In genomic region chr22:20919718-20920117, GRCh38 we compare ENCODE assay signal across 8 cellular contexts. TPM values are rescaled to one million over a fixed set of nuclear protein-coding genes. Genes with fewer than 3 reads are reported as not detected.
A peak's percentile ranks its signal among the peaks of the same experiment; 100 is the strongest.
DNase-seq lines count a peak whose midpoint lies in the region; ATAC-seq and TF ChIP-seq lines count a peak whose summit lies in the region.

No MANE protein-coding gene starts in this region.

- POLR2A ChIA-PET in CD8-positive, alpha-beta memory T cell (lab: Charles Lee) = no interaction called here

- 42% methylated on average over 1 of the region's 4 CpGs; no CpG with 5 or more reads in 1 of the 2 experiments for WGBS in endodermal cell (ENCODE audit: insufficient coverage in 1 of 2, insufficient read length in 1 of 2), 2 experiments

- DNase-seq in CD8-positive, alpha-beta memory T cell = no peak
- DNase-seq in endodermal cell = no peak
- DNase-seq in osteoblast (ENCODE audit: insufficient read length, low spot score, missing footprints) = no peak
- DNase-seq in NOMO-1 treated with DMSO at 0.1 percent for 48 hours (lab: John Stamatoyannopoulos, UW; ENCODE audit: unreplicated experiment) = no peak
- DNase-seq in GM10266 (ENCODE audit: extremely low spot score) = no peak

- peaks cover 18% of the 10 kb centered on the region for H3K36me3 ChIP-seq in CD8-positive, alpha-beta memory T cell (ENCODE audit: insufficient read depth, low read length)
- H3K36me3 ChIP-seq in OCI-LY1 (ENCODE audit: insufficient read depth, low read length) = peaks cover 12% of the 10 kb centered on the region; the same call in 1 of the 2 replicates
- H3K36me3 ChIP-seq in endodermal cell (ENCODE audit: control insufficient read depth, insufficient read depth, low read length) = peaks cover 13% of the 10 kb centered on the region
- H3K36me3 ChIP-seq in osteoblast (ENCODE audit: insufficient read depth, low read length) = no peaks in the 10 kb centered on the region

- peak overlapping the region; percentile 87 for H3K4me2 ChIP-seq in OCI-LY1 (ENCODE audit: low read length)
- peak overlapping the region; percentile 98 for H3K4me2 ChIP-seq in osteoblast (ENCODE audit: insufficient read depth, low read length)

- peak overlapping the region in 6 of 8 donors; percentile 50 to 97 (median 88) for H3K27ac Mint-ChIP-seq in CD8-positive, alpha-beta memory T cell
- H3K27ac Mint-ChIP-seq in endodermal cell = peak overlapping the region; percentile 98

- H3K9me3 Mint-ChIP-seq in CD8-positive, alpha-beta memory T cell = no peaks in the 10 kb centered on the region
- no peaks in the 10 kb centered on the region for H3K9me3 Mint-ChIP-seq in endodermal cell

- H3K79me2 ChIP-seq in OCI-LY1 (ENCODE audit: insufficient read depth, low read length) = peaks cover 71% of the 10 kb centered on the region
- H3K79me2 ChIP-seq in osteoblast (ENCODE audit: insufficient read depth, low read length) = peaks cover 74% of the 10 kb centered on the region

- CTCF ChIA-PET in CD8-positive, alpha-beta memory T cell (lab: Charles Lee) = no interaction called here

- peaks cover 62% of the 10 kb centered on the region for H3K4me1 ChIP-seq in CD8-positive, alpha-beta memory T cell (ENCODE audit: insufficient read depth, low read length)
- peaks cover 54% of the 10 kb centered on the region for H3K4me1 ChIP-seq in OCI-LY1 (ENCODE audit: insufficient read depth, low read length, severe bottlenecking)
- no peaks in the 10 kb centered on the region for H3K4me1 ChIP-seq in endodermal cell (ENCODE audit: control insufficient read depth, insufficient read depth, low read length)
- H3K4me1 ChIP-seq in osteoblast (ENCODE audit: insufficient read depth, low read length) = peaks cover 28% of the 10 kb centered on the region

- no peaks in the 10 kb centered on the region for H3K27me3 ChIP-seq in CD8-positive, alpha-beta memory T cell (ENCODE audit: insufficient read depth, low read length, poor library complexity, severe bottlenecking)
- no peaks in the 10 kb centered on the region for H3K27me3 ChIP-seq in OCI-LY1 (ENCODE audit: insufficient read depth, low read length)
- no peaks in the 10 kb centered on the region for H3K27me3 ChIP-seq in endodermal cell (ENCODE audit: control insufficient read depth, insufficient read depth, low read length, poor library complexity, severe bottlenecking)
- no peaks in the 10 kb centered on the region for H3K27me3 ChIP-seq in osteoblast (ENCODE audit: insufficient read depth, low read length)

- H3K9ac ChIP-seq in OCI-LY1 (ENCODE audit: low read length) = peak overlapping the region; percentile 93
- peak overlapping the region; percentile 83 for H3K9ac ChIP-seq in endodermal cell (ENCODE audit: extremely low read depth, low read length, poor library complexity, severe bottlenecking)

- no peaks in the 10 kb centered on the region for H3K27me3 Mint-ChIP-seq in CD8-positive, alpha-beta memory T cell
- H3K27me3 Mint-ChIP-seq in endodermal cell (ENCODE audit: insufficient read depth) = no peaks in the 10 kb centered on the region

- no peaks in the 10 kb centered on the region for H3F3A ChIP-seq in OCI-LY1 (ENCODE audit: insufficient read depth, low read length)

- H2AFZ ChIP-seq in OCI-LY1 (ENCODE audit: low read length) (no peak overlapping the region), osteoblast (ENCODE audit: low read length) (no peak overlapping the region)

- H3K4me1 Mint-ChIP-seq in CD8-positive, alpha-beta memory T cell = peaks cover 41 to 63% (median 61%) of the 10 kb centered on the region in 3 donors
- peaks cover 25% of the 10 kb centered on the region for H3K4me1 Mint-ChIP-seq in endodermal cell

- TF ChIP-seq CTCF in OCI-LY1 (IDR thresholded peaks at IDR 0.05; ENCODE audit: low read length) (no peak), endodermal cell (conservative IDR thresholded peaks at IDR 0.05) (no peak), osteoblast (IDR thresholded peaks at IDR 0.05; ENCODE audit: extremely low read depth, low read depth, low read length) (no peak), GM10266 (IDR thresholded peaks at IDR 0.05; ENCODE audit: control insufficient read depth, insufficient read depth, low read depth, missing control alignments) (no peak)

- H3K4me3 Mint-ChIP-seq in CD8-positive, alpha-beta memory T cell = peak overlapping the region; percentile 84 to 99 (median 99)
- peak overlapping the region; percentile 100 for H3K4me3 Mint-ChIP-seq in endodermal cell

- peaks cover 0 to 35% (median 3%) of the 10 kb centered on the region in 3 donors for H3K36me3 Mint-ChIP-seq in CD8-positive, alpha-beta memory T cell
- peaks cover 15% of the 10 kb centered on the region for H3K36me3 Mint-ChIP-seq in endodermal cell (ENCODE audit: low read depth)

- H4K20me1 ChIP-seq in OCI-LY1 (ENCODE audit: insufficient read depth, low read length) (peaks cover 6% of the 10 kb centered on the region; the same call in 1 of the 2 replicates), osteoblast (ENCODE audit: insufficient read depth, low read length) (peaks cover 47% of the 10 kb centered on the region)

- peak overlapping the region; percentile 55 for H3K4me3 ChIP-seq in CD8-positive, alpha-beta memory T cell (ENCODE audit: low read length)
- H3K4me3 ChIP-seq in OCI-LY1 (ENCODE audit: low read depth, low read length, poor library complexity, severe bottlenecking) (peak overlapping the region; percentile 93), endodermal cell (ENCODE audit: low read length) (peak overlapping the region; percentile 91), osteoblast (ENCODE audit: insufficient read depth, low read length) (peak overlapping the region; percentile 83)

- H3K9me2 ChIP-seq in OCI-LY1 (ENCODE audit: low read depth, low read length) = no peaks in the 10 kb centered on the region

- ATAC-seq in HG03045 (IDR thresholded peaks at IDR 0.05; ENCODE audit: unreplicated experiment) (no peak), HG02885 (IDR thresholded peaks at IDR 0.05; ENCODE audit: poor library complexity, unreplicated experiment) (no peak)

- no peaks in the 10 kb centered on the region for H3K9me3 ChIP-seq in CD8-positive, alpha-beta memory T cell (ENCODE audit: low read length)
- H3K9me3 ChIP-seq in OCI-LY1 (ENCODE audit: low read length) = no peaks in the 10 kb centered on the region
- H3K9me3 ChIP-seq in endodermal cell (ENCODE audit: control insufficient read depth, low read length) = no peaks in the 10 kb centered on the region
- H3K9me3 ChIP-seq in osteoblast (ENCODE audit: low read depth, low read length) = no peaks in the 10 kb centered on the region

- peak overlapping the region; percentile 99 for H3K27ac ChIP-seq in CD8-positive, alpha-beta memory T cell (ENCODE audit: low read depth, low read length)
- H3K27ac ChIP-seq in OCI-LY1 (ENCODE audit: low read depth, low read length, poor library complexity, severe bottlenecking) (peak overlapping the region; percentile 14), endodermal cell (ENCODE audit: low read depth, low read length) (no peak overlapping the region), osteoblast (ENCODE audit: low read depth, low read length) (peak overlapping the region; percentile 1)

RNA-seq across cellular contexts. Expression of gene CRKL, which starts 2.5 kb away (rescaled TPM):
- total RNA-seq in CD8-positive, alpha-beta memory T cell = 10 to 100 TPM; 94.0 to 98.1 TPM
- polyA plus RNA-seq in CD8-positive, alpha-beta memory T cell = 54.5 TPM
- total RNA-seq in endodermal cell = 100 to 1,000 TPM in 1 of 2 donors, 10 to 100 TPM in 1; 89.5 to 104 TPM
- polyA plus RNA-seq in endodermal cell (2013, experiment 1 of 2) = 50.0 TPM
- 52.3 TPM for polyA plus RNA-seq in endodermal cell (2013, experiment 2 of 2)
- total RNA-seq in osteoblast = 31.2 and 38.4 TPM in 2 replicates

RNA-seq across cellular contexts. Expression of gene AIFM3, which starts 47.3 kb away (rescaled TPM):
- under 1 TPM; 0.16 to 0.33 TPM for total RNA-seq in CD8-positive, alpha-beta memory T cell
- not detected for polyA plus RNA-seq in CD8-positive, alpha-beta memory T cell
- total RNA-seq in endodermal cell = 1 to 10 TPM; 1.8 to 2.7 TPM
- 0.43 TPM for polyA plus RNA-seq in endodermal cell (2013, experiment 1 of 2)
- 0.70 TPM for polyA plus RNA-seq in endodermal cell (2013, experiment 2 of 2)
- total RNA-seq in osteoblast = 0.59 and 0.72 TPM in 2 replicates
